ENCODE assay signal across 1 cellular context in genomic region chr19:45405435-45406164, GRCh38.
A peak's percentile ranks its signal among the peaks of the same experiment; 100 is the strongest.
TF ChIP-seq lines count a peak whose summit lies in the region.

No MANE protein-coding gene starts in this region.

TF ChIP-seq in K562, 482 proteins besides CTCF, POLR2A, EP300 and RAD21 (continued from another document and continues in another):
- TF ChIP-seq, protein P1, sequence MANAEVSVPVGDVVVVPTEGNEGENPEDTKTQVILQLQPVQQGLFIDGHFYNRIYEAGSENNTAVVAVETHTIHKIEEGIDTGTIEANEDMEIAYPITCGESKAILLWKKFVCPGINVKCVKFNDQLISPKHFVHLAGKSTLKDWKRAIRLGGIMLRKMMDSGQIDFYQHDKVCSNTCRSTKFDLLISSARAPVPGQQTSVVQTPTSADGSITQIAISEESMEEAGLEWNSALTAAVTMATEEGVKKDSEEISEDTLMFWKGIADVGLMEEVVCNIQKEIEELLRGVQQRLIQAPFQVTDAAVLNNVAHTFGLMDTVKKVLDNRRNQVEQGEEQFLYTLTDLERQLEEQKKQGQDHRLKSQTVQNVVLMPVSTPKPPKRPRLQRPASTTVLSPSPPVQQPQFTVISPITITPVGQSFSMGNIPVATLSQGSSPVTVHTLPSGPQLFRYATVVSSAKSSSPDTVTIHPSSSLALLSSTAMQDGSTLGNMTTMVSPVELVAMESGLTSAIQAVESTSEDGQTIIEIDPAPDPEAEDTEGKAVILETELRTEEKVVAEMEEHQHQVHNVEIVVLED (CRISPR knock-in tag; IDR thresholded peaks at IDR 0.05): no peak
- TF ChIP-seq NFIC (IDR thresholded peaks at IDR 0.05) (peak; percentile 61), CTCFL (IDR thresholded peaks at IDR 0.05; ENCODE audit: borderline replicate concordance, insufficient read depth, low read depth, low read length, poor library complexity, severe bottlenecking) (no peak), SMC3 (conservative IDR thresholded peaks at IDR 0.05; ENCODE audit: insufficient read depth, low read depth, low read length) (no peak), SRSF1 (IDR thresholded peaks at IDR 0.05; ENCODE audit: low read depth, low read length) (no peak), POLR2AphosphoS5 (IDR thresholded peaks at IDR 0.05; ENCODE audit: control insufficient read depth, insufficient read depth, low read depth, low read length) (no peak; the same call in 1 of the 2 replicates), ARID1B (IDR thresholded peaks at IDR 0.05) (peak; percentile 63), ZNF57 (CRISPR knock-in tag; IDR thresholded peaks at IDR 0.05) (no peak), ZNF41 (CRISPR knock-in tag; conservative IDR thresholded peaks at IDR 0.05) (no peak), ZNF3 (CRISPR knock-in tag; IDR thresholded peaks at IDR 0.05) (no peak), GTF3C2 (IDR thresholded peaks at IDR 0.05; ENCODE audit: borderline replicate concordance, extremely low read depth, insufficient read length) (no peak), U2AF1 (optimal IDR thresholded peaks at IDR 0.05; ENCODE audit: low read depth, low read length) (no peak), FOXP1 (CRISPR knock-in tag; IDR thresholded peaks at IDR 0.05) (no peak), ZNF76 (CRISPR knock-in tag; IDR thresholded peaks at IDR 0.05; ENCODE audit: borderline replicate concordance) (no peak; the same call in 1 of the 2 replicates), NR2F6 (CRISPR knock-in tag; IDR thresholded peaks at IDR 0.05) (no peak), SOX6 (IDR thresholded peaks at IDR 0.05) (no peak), TFAP4 (CRISPR knock-in tag; IDR thresholded peaks at IDR 0.05; ENCODE audit: borderline replicate concordance) (peak; percentile 1; the same call in 1 of the 2 replicates), SMARCB1 (IDR thresholded peaks at IDR 0.05; ENCODE audit: insufficient read length, low read depth) (no peak), SNRNP70 (optimal IDR thresholded peaks at IDR 0.05; ENCODE audit: low read depth, low read length) (no peak), CTBP1 (IDR thresholded peaks at IDR 0.05; ENCODE audit: borderline replicate concordance) (no peak), ZNF431 (CRISPR knock-in tag; IDR thresholded peaks at IDR 0.05) (no peak), MTA1 (IDR thresholded peaks at IDR 0.05; ENCODE audit: borderline replicate concordance) (peak; percentile 89), NFRKB (IDR thresholded peaks at IDR 0.05; ENCODE audit: low read depth) (peak; percentile 29; the same call in 1 of the 2 replicates), ZFP91 (CRISPR knock-in tag; IDR thresholded peaks at IDR 0.05) (no peak), RBM39 (optimal IDR thresholded peaks at IDR 0.05; ENCODE audit: low read depth, low read length) (no peak), ZNF75A (CRISPR knock-in tag; IDR thresholded peaks at IDR 0.05) (no peak), USF2 (CRISPR knock-in tag; IDR thresholded peaks at IDR 0.05) (peak; percentile 53; the same call in 1 of the 2 replicates), ZNF146 (CRISPR knock-in tag; IDR thresholded peaks at IDR 0.05; ENCODE audit: unreplicated experiment) (no peak), MIER1 (IDR thresholded peaks at IDR 0.05; ENCODE audit: low read depth) (no peak), NCOR1 (IDR thresholded peaks at IDR 0.05) (peak; percentile 76), FOXK1 (CRISPR knock-in tag; IDR thresholded peaks at IDR 0.05; ENCODE audit: borderline replicate concordance) (no peak), SIRT6 (IDR thresholded peaks at IDR 0.05; ENCODE audit: low read depth, low read length) (no peak), ZNF134 (CRISPR knock-in tag; conservative IDR thresholded peaks at IDR 0.05) (no peak), TSC22D4 (tag; IDR thresholded peaks at IDR 0.05) (no peak), MAFG (tag; conservative IDR thresholded peaks at IDR 0.05) (no peak), ESRRB (CRISPR knock-in tag; IDR thresholded peaks at IDR 0.05; ENCODE audit: borderline replicate concordance) (no peak), HMGXB4 (CRISPR knock-in tag; IDR thresholded peaks at IDR 0.05) (peak; percentile 54; the same call in 1 of the 2 replicates), E2F8 (IDR thresholded peaks at IDR 0.05; ENCODE audit: low read depth, partially characterized antibody) (no peak), MEF2D (tag; conservative IDR thresholded peaks at IDR 0.05; ENCODE audit: low read depth) (no peak), RB1 (IDR thresholded peaks at IDR 0.05; ENCODE audit: low read depth) (peak; percentile 64), KLF6 (CRISPR knock-in tag; IDR thresholded peaks at IDR 0.05; ENCODE audit: borderline replicate concordance) (no peak)
- TF ChIP-seq, protein P2, sequence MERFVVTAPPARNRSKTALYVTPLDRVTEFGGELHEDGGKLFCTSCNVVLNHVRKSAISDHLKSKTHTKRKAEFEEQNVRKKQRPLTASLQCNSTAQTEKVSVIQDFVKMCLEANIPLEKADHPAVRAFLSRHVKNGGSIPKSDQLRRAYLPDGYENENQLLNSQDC (CRISPR knock-in tag; IDR thresholded peaks at IDR 0.05): 0 out of 2 replicates have a peak, but pooled peaks have one; percentile 4
- TF ChIP-seq, protein P3, sequence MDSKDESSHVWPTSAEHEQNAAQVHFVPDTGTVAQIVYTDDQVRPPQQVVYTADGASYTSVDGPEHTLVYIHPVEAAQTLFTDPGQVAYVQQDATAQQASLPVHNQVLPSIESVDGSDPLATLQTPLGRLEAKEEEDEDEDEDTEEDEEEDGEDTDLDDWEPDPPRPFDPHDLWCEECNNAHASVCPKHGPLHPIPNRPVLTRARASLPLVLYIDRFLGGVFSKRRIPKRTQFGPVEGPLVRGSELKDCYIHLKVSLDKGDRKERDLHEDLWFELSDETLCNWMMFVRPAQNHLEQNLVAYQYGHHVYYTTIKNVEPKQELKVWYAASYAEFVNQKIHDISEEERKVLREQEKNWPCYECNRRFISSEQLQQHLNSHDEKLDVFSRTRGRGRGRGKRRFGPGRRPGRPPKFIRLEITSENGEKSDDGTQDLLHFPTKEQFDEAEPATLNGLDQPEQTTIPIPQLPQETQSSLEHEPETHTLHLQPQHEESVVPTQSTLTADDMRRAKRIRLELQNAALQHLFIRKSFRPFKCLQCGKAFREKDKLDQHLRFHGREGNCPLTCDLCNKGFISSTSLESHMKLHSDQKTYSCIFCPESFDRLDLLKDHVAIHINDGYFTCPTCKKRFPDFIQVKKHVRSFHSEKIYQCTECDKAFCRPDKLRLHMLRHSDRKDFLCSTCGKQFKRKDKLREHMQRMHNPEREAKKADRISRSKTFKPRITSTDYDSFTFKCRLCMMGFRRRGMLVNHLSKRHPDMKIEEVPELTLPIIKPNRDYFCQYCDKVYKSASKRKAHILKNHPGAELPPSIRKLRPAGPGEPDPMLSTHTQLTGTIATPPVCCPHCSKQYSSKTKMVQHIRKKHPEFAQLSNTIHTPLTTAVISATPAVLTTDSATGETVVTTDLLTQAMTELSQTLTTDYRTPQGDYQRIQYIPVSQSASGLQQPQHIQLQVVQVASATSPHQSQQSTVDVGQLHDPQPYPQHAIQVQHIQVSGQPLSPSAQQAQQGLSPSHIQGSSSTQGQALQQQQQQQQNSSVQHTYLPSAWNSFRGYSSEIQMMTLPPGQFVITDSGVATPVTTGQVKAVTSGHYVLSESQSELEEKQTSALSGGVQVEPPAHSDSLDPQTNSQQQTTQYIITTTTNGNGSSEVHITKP (IDR thresholded peaks at IDR 0.05; ENCODE audit: partially characterized antibody): no peak
- TF ChIP-seq, protein P4, sequence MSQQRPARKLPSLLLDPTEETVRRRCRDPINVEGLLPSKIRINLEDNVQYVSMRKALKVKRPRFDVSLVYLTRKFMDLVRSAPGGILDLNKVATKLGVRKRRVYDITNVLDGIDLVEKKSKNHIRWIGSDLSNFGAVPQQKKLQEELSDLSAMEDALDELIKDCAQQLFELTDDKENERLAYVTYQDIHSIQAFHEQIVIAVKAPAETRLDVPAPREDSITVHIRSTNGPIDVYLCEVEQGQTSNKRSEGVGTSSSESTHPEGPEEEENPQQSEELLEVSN (IDR thresholded peaks at IDR 0.05; ENCODE audit: borderline replicate concordance in 1 of 2, extremely low read depth in 1 of 2, insufficient read depth in 1 of 2, insufficient read length in 1 of 2, low read depth in 1 of 2, low read length in 1 of 2, poor library complexity in 1 of 2, severe bottlenecking in 1 of 2): peak; percentile 92 to 95
